Comparison of ENCODE assay signal across 1 cellular context in the genomic region with DNA sequence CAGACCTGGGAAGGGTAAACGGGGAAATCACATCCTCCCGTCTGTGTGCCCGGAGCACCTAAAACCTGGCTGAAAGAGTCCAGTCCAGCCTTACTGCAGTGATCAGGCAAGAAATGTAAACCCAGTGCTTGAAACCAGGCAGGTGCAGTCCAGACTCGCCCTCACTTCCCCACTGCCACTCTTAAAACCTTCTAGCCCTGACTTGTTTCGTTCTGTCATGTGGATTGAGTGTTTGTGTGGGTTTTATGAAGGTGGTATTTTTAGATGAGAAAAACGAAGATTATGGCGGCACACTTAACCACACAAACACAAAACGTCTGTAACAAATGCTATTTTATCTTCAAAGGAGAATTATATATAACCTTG.
TF ChIP-seq lines count a peak whose summit lies in the region.

No MANE protein-coding gene starts in this region.

TF ChIP-seq in HEK293, 187 proteins besides CTCF, POLR2A, EP300 and RAD21 (continued from another document):
- TF ChIP-seq, protein P1, sequence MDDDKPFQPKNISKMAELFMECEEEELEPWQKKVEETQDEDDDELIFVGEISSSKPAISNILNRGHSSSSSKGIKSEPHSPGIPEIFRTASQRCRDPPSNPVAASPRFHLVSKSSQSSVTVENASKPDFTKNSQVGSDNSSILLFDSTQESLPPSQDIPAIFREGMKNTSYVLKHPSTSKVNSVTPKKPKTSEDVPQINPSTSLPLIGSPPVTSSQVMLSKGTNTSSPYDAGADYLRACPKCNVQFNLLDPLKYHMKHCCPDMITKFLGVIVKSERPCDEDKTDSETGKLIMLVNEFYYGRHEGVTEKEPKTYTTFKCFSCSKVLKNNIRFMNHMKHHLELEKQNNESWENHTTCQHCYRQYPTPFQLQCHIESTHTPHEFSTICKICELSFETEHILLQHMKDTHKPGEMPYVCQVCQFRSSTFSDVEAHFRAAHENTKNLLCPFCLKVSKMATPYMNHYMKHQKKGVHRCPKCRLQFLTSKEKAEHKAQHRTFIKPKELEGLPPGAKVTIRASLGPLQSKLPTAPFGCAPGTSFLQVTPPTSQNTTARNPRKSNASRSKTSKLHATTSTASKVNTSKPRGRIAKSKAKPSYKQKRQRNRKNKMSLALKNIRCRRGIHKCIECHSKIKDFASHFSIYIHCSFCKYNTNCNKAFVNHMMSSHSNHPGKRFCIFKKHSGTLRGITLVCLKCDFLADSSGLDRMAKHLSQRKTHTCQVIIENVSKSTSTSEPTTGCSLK (tag by site-specific recombination; IDR thresholded peaks at IDR 0.05) = no peak
- TF ChIP-seq ZNF843 (tag by site-specific recombination; IDR thresholded peaks at IDR 0.05) (no peak), ZNF214 (tag by site-specific recombination; IDR thresholded peaks at IDR 0.05; ENCODE audit: borderline replicate concordance) (no peak), EGR2 (tag by site-specific recombination; IDR thresholded peaks at IDR 0.05; ENCODE audit: low read depth) (peak; percentile 29; the same call in 1 of the 2 replicates), REPIN1 (tag by site-specific recombination; IDR thresholded peaks at IDR 0.05; ENCODE audit: low read depth) (no peak), SP7 (tag by site-specific recombination; IDR thresholded peaks at IDR 0.05) (no peak), ZNF549 (tag by site-specific recombination; IDR thresholded peaks at IDR 0.05) (no peak), ZNF701 (tag by site-specific recombination; IDR thresholded peaks at IDR 0.05) (no peak), HOXD13 (CRISPR knock-in tag; IDR thresholded peaks at IDR 0.05; ENCODE audit: borderline replicate concordance) (no peak), ZSCAN23 (tag by site-specific recombination; IDR thresholded peaks at IDR 0.05) (no peak), ZNF600 (tag by site-specific recombination; IDR thresholded peaks at IDR 0.05) (peak; percentile 30), ZSCAN30 (tag by site-specific recombination; IDR thresholded peaks at IDR 0.05) (0 out of 2 replicates have a peak, but pooled peaks have one; percentile 14), ZNF114 (tag by site-specific recombination; IDR thresholded peaks at IDR 0.05) (no peak), ZNF146 (tag by site-specific recombination; IDR thresholded peaks at IDR 0.05) (no peak), ZNF830 (tag by site-specific recombination; IDR thresholded peaks at IDR 0.05; ENCODE audit: low read depth) (no peak), ZNF157 (tag by site-specific recombination; IDR thresholded peaks at IDR 0.05) (no peak), TRIM28 (IDR thresholded peaks at IDR 0.05; ENCODE audit: borderline replicate concordance, low read length) (no peak), ZNF221 (tag by site-specific recombination; IDR thresholded peaks at IDR 0.05; ENCODE audit: borderline replicate concordance) (no peak)
- TF ChIP-seq, protein P2, sequence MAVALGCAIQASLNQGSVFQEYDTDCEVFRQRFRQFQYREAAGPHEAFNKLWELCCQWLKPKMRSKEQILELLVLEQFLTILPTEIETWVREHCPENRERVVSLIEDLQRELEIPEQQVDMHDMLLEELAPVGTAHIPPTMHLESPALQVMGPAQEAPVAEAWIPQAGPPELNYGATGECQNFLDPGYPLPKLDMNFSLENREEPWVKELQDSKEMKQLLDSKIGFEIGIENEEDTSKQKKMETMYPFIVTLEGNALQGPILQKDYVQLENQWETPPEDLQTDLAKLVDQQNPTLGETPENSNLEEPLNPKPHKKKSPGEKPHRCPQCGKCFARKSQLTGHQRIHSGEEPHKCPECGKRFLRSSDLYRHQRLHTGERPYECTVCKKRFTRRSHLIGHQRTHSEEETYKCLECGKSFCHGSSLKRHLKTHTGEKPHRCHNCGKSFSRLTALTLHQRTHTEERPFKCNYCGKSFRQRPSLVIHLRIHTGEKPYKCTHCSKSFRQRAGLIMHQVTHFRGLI (tag by site-specific recombination; IDR thresholded peaks at IDR 0.05) = no peak
- TF ChIP-seq, protein P3, sequence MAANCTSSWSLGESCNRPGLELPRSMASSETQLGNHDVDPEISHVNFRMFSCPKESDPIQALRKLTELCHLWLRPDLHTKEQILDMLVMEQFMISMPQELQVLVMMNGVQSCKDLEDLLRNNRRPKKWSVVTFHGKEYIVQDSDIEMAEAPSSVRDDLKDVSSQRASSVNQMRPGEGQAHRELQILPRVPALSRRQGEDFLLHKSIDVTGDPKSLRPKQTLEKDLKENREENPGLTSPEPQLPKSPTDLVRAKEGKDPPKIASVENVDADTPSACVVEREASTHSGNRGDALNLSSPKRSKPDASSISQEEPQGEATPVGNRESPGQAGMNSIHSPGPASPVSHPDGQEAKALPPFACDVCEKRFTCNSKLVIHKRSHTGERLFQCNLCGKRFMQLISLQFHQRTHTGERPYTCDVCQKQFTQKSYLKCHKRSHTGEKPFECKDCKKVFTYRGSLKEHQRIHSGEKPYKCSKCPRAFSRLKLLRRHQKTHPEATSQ (tag by site-specific recombination; IDR thresholded peaks at IDR 0.05) = no peak
- TF ChIP-seq, protein P4, sequence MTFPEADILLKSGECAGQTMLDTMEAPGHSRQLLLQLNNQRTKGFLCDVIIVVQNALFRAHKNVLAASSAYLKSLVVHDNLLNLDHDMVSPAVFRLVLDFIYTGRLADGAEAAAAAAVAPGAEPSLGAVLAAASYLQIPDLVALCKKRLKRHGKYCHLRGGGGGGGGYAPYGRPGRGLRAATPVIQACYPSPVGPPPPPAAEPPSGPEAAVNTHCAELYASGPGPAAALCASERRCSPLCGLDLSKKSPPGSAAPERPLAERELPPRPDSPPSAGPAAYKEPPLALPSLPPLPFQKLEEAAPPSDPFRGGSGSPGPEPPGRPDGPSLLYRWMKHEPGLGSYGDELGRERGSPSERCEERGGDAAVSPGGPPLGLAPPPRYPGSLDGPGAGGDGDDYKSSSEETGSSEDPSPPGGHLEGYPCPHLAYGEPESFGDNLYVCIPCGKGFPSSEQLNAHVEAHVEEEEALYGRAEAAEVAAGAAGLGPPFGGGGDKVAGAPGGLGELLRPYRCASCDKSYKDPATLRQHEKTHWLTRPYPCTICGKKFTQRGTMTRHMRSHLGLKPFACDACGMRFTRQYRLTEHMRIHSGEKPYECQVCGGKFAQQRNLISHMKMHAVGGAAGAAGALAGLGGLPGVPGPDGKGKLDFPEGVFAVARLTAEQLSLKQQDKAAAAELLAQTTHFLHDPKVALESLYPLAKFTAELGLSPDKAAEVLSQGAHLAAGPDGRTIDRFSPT (tag by site-specific recombination; IDR thresholded peaks at IDR 0.05) = no peak
- TF ChIP-seq, protein P5, sequence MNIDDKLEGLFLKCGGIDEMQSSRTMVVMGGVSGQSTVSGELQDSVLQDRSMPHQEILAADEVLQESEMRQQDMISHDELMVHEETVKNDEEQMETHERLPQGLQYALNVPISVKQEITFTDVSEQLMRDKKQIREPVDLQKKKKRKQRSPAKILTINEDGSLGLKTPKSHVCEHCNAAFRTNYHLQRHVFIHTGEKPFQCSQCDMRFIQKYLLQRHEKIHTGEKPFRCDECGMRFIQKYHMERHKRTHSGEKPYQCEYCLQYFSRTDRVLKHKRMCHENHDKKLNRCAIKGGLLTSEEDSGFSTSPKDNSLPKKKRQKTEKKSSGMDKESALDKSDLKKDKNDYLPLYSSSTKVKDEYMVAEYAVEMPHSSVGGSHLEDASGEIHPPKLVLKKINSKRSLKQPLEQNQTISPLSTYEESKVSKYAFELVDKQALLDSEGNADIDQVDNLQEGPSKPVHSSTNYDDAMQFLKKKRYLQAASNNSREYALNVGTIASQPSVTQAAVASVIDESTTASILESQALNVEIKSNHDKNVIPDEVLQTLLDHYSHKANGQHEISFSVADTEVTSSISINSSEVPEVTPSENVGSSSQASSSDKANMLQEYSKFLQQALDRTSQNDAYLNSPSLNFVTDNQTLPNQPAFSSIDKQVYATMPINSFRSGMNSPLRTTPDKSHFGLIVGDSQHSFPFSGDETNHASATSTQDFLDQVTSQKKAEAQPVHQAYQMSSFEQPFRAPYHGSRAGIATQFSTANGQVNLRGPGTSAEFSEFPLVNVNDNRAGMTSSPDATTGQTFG (tag by site-specific recombination; IDR thresholded peaks at IDR 0.05; ENCODE audit: borderline replicate concordance) = no peak
- TF ChIP-seq, protein P6, sequence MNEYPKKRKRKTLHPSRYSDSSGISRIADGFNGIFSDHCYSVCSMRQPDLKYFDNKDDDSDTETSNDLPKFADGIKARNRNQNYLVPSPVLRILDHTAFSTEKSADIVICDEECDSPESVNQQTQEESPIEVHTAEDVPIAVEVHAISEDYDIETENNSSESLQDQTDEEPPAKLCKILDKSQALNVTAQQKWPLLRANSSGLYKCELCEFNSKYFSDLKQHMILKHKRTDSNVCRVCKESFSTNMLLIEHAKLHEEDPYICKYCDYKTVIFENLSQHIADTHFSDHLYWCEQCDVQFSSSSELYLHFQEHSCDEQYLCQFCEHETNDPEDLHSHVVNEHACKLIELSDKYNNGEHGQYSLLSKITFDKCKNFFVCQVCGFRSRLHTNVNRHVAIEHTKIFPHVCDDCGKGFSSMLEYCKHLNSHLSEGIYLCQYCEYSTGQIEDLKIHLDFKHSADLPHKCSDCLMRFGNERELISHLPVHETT (tag by site-specific recombination; IDR thresholded peaks at IDR 0.05) = no peak
- TF ChIP-seq, protein P7, sequence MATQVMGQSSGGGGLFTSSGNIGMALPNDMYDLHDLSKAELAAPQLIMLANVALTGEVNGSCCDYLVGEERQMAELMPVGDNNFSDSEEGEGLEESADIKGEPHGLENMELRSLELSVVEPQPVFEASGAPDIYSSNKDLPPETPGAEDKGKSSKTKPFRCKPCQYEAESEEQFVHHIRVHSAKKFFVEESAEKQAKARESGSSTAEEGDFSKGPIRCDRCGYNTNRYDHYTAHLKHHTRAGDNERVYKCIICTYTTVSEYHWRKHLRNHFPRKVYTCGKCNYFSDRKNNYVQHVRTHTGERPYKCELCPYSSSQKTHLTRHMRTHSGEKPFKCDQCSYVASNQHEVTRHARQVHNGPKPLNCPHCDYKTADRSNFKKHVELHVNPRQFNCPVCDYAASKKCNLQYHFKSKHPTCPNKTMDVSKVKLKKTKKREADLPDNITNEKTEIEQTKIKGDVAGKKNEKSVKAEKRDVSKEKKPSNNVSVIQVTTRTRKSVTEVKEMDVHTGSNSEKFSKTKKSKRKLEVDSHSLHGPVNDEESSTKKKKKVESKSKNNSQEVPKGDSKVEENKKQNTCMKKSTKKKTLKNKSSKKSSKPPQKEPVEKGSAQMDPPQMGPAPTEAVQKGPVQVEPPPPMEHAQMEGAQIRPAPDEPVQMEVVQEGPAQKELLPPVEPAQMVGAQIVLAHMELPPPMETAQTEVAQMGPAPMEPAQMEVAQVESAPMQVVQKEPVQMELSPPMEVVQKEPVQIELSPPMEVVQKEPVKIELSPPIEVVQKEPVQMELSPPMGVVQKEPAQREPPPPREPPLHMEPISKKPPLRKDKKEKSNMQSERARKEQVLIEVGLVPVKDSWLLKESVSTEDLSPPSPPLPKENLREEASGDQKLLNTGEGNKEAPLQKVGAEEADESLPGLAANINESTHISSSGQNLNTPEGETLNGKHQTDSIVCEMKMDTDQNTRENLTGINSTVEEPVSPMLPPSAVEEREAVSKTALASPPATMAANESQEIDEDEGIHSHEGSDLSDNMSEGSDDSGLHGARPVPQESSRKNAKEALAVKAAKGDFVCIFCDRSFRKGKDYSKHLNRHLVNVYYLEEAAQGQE (tag by site-specific recombination; IDR thresholded peaks at IDR 0.05) = no peak
- TF ChIP-seq, protein P8, sequence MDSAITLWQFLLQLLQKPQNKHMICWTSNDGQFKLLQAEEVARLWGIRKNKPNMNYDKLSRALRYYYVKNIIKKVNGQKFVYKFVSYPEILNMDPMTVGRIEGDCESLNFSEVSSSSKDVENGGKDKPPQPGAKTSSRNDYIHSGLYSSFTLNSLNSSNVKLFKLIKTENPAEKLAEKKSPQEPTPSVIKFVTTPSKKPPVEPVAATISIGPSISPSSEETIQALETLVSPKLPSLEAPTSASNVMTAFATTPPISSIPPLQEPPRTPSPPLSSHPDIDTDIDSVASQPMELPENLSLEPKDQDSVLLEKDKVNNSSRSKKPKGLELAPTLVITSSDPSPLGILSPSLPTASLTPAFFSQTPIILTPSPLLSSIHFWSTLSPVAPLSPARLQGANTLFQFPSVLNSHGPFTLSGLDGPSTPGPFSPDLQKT (IDR thresholded peaks at IDR 0.05; ENCODE audit: borderline replicate concordance, low read depth, low read length) = no peak
- TF ChIP-seq, protein P9, sequence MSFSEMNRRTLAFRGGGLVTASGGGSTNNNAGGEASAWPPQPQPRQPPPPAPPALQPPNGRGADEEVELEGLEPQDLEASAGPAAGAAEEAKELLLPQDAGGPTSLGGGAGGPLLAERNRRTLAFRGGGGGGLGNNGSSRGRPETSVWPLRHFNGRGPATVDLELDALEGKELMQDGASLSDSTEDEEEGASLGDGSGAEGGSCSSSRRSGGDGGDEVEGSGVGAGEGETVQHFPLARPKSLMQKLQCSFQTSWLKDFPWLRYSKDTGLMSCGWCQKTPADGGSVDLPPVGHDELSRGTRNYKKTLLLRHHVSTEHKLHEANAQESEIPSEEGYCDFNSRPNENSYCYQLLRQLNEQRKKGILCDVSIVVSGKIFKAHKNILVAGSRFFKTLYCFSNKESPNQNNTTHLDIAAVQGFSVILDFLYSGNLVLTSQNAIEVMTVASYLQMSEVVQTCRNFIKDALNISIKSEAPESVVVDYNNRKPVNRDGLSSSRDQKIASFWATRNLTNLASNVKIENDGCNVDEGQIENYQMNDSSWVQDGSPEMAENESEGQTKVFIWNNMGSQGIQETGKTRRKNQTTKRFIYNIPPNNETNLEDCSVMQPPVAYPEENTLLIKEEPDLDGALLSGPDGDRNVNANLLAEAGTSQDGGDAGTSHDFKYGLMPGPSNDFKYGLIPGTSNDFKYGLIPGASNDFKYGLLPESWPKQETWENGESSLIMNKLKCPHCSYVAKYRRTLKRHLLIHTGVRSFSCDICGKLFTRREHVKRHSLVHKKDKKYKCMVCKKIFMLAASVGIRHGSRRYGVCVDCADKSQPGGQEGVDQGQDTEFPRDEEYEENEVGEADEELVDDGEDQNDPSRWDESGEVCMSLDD (tag by site-specific recombination; IDR thresholded peaks at IDR 0.05) = no peak
